ENCODE assay signal across 17 cellular contexts in genomic region chr5:126597156-126597555, GRCh38. TPM values are rescaled to one million over a fixed set of nuclear protein-coding genes. Genes with fewer than 3 reads are reported as not detected.
DNase-seq lines count a peak whose midpoint lies in the region; TF ChIP-seq lines count a peak whose summit lies in the region.
"Had no signal": no experiment of that assay in that cellular context is flagged by ENCODE, and none has a peak within 500 bp of the region (broad histone marks: within the 10 kb centered on the region; RNA-seq: fewer than 3 reads in every experiment).

No MANE protein-coding gene starts in this region.

- H3K27me3 Mint-ChIP-seq in endothelial cell (ENCODE audit: unreplicated experiment) (peaks cover 10% of the 10 kb centered on the region), nephron (ENCODE audit: low read depth) (no peaks in the 10 kb centered on the region)
- peaks cover 13 to 27% of the 10 kb centered on the region in 2 donors for H3K27me3 Mint-ChIP-seq in CD8-positive, alpha-beta memory T cell

- no peak overlapping the region for H3K4me3 Mint-ChIP-seq in endothelial cell (ENCODE audit: unreplicated experiment)
- H3K4me3 Mint-ChIP-seq in nephron = peak overlapping the region; percentile 72 to 85 (median 77)
- peak overlapping the region in 1 of 7 donors; percentile 66 for H3K4me3 Mint-ChIP-seq in CD8-positive, alpha-beta memory T cell

- no peak overlapping the region for H3K4me3 ChIP-seq in CD8-positive, alpha-beta memory T cell (ENCODE audit: low read length)
- H3K4me3 ChIP-seq: cardiac muscle cell, GM12878 had no signal

- H3K27me3 ChIP-seq in CD8-positive, alpha-beta memory T cell (ENCODE audit: insufficient read depth, low read length, poor library complexity, severe bottlenecking) = no peaks in the 10 kb centered on the region
- H3K27me3 ChIP-seq: cardiac muscle cell had no signal

- no peaks in the 10 kb centered on the region for H3K36me3 ChIP-seq in CD8-positive, alpha-beta memory T cell (ENCODE audit: insufficient read depth, low read length)

- DNase-seq in Caki2 (ENCODE audit: low read depth) (peak; percentile 8), NCI-H226 (peak; percentile 74), endothelial cell (ENCODE audit: low spot score) (no peak), NCI-H1417 treated with DMSO at 0.1 percent for 48 hours (lab: John Stamatoyannopoulos, UW) (no peak), islet precursor cell (no peak)
- no peak for DNase-seq in CD8-positive, alpha-beta memory T cell
- no peak for DNase-seq in activated CD4-positive, alpha-beta T cell treated with anti-CD3 and anti-CD28 coated beads, Interleukin-2, amount 50 U/mL, for 48 hours
- DNase-seq: Calu3; left ventricle myocardium superior; NCI-H510A; SHP77; stimulated activated CD4-positive, alpha-beta T cell treated with anti-CD3 and anti-CD28 coated beads, Interleukin-4, amount 100 ng/mL, for 1 hour; stimulated activated naive CD8-positive, alpha-beta T cell treated with anti-CD3 and anti-CD28 coated beads, Interleukin-15, Interleukin-2, amounts not matched to agents 100 U/mL and 50 U/mL, for 24 hours had no signal

- peaks cover 14% of the 10 kb centered on the region for H3K4me1 ChIP-seq in CD8-positive, alpha-beta memory T cell (ENCODE audit: insufficient read depth, low read length)

- POLR2A ChIA-PET in CD8-positive, alpha-beta memory T cell (lab: Charles Lee) = no interaction called here

- CTCF ChIA-PET in CD8-positive, alpha-beta memory T cell (lab: Charles Lee) = no interaction called here

- H3K27ac Mint-ChIP-seq in endothelial cell (ENCODE audit: unreplicated experiment) (peak overlapping the region; percentile 39), nephron (peak overlapping the region in 2 of 3 experiments; percentile 39 to 44)
- H3K27ac Mint-ChIP-seq in CD8-positive, alpha-beta memory T cell = no peak overlapping the region

- TF ChIP-seq CTCF in endothelial cell (IDR thresholded peaks at IDR 0.05; ENCODE audit: unreplicated experiment) = no peak
- TF ChIP-seq CTCF in nephron (IDR thresholded peaks at IDR 0.05; ENCODE audit: unreplicated experiment in 3 of 3) = no peak

- H3K27ac ChIP-seq in CD8-positive, alpha-beta memory T cell (ENCODE audit: low read depth, low read length) = no peak overlapping the region
- H3K27ac ChIP-seq: cardiac muscle cell, parathyroid adenoma had no signal

- peaks cover 9% of the 10 kb centered on the region for H3K36me3 Mint-ChIP-seq in endothelial cell (ENCODE audit: low read depth, unreplicated experiment)
- peaks cover 10% of the 10 kb centered on the region for H3K36me3 Mint-ChIP-seq in nephron (ENCODE audit: low read depth)
- H3K36me3 Mint-ChIP-seq in CD8-positive, alpha-beta memory T cell = peaks cover 0 to 9% (median 0%) of the 10 kb centered on the region in 3 donors

- H3K9me3 Mint-ChIP-seq in endothelial cell (ENCODE audit: unreplicated experiment) = no peaks in the 10 kb centered on the region
- peaks cover 3% of the 10 kb centered on the region for H3K9me3 Mint-ChIP-seq in nephron
- H3K9me3 Mint-ChIP-seq in CD8-positive, alpha-beta memory T cell = no peaks in the 10 kb centered on the region

- H3K4me1 Mint-ChIP-seq in endothelial cell (ENCODE audit: unreplicated experiment) = peaks cover 34% of the 10 kb centered on the region
- H3K4me1 Mint-ChIP-seq in nephron = peaks cover 32% of the 10 kb centered on the region
- H3K4me1 Mint-ChIP-seq in CD8-positive, alpha-beta memory T cell = peaks cover 19 to 33% (median 26%) of the 10 kb centered on the region in 3 donors

- no peaks in the 10 kb centered on the region for H3K9me3 ChIP-seq in CD8-positive, alpha-beta memory T cell (ENCODE audit: low read length)

- in situ Hi-C loops in Caki2 (cut with HindIII; ENCODE audit: low pct_unique_long_range_greater_than_20kb, low sequenced_read_pairs) = loop anchor here (10.0 kb wide), 1 partner anchor 242 kb away; no protein-coding TSS in a partner anchor

RNA-seq across cellular contexts. Expression of gene ALDH7A1, which starts 2.1 kb away (rescaled TPM):
- total RNA-seq in Caki2 (2014; rRNA removed; shearing (Covaris generic); ENCODE audit: low replicate concordance) = 30.1 and 40.1 TPM in 2 replicates
- total RNA-seq in endothelial cell (ENCODE audit: unreplicated experiment) = 76.6 TPM
- total RNA-seq in CD8-positive, alpha-beta memory T cell = 1 to 10 TPM; 4.4 to 5.2 TPM
- polyA plus RNA-seq in CD8-positive, alpha-beta memory T cell = 3.3 TPM

RNA-seq across cellular contexts. Expression of gene PHAX, which starts 3.6 kb away (rescaled TPM):
- total RNA-seq in Caki2 (2014; rRNA removed; shearing (Covaris generic); ENCODE audit: low replicate concordance) = 30.8 and 42.4 TPM in 2 replicates
- total RNA-seq in endothelial cell (ENCODE audit: unreplicated experiment) = 33.4 TPM
- total RNA-seq in CD8-positive, alpha-beta memory T cell = 10 to 100 TPM; 59.2 to 68.2 TPM
- polyA plus RNA-seq in CD8-positive, alpha-beta memory T cell = 110 TPM

Comparison
In these comparisons a context has a peak if more than half of its experiments do, and no peak if none do; other contexts are left out.
1. DNase-seq: peak in Caki2 (single experiment) and NCI-H226 (single experiment); none in endothelial cell (single experiment), CD8-positive, alpha-beta memory T cell (0 of 5), NCI-H1417 treated with DMSO at 0.1 percent for 48 hours (single experiment), activated CD4-positive, alpha-beta T cell treated with anti-CD3 and anti-CD28 coated beads, Interleukin-2, amount 50 U/mL, for 48 hours (0 of 2) and islet precursor cell (single experiment).
2. H3K27ac Mint-ChIP-seq: peak in endothelial cell (single experiment) and nephron (2 of 3); none in CD8-positive, alpha-beta memory T cell (0 of 8).